Comparison of ENCODE assay signal across 1 cellular context in the genomic region with DNA sequence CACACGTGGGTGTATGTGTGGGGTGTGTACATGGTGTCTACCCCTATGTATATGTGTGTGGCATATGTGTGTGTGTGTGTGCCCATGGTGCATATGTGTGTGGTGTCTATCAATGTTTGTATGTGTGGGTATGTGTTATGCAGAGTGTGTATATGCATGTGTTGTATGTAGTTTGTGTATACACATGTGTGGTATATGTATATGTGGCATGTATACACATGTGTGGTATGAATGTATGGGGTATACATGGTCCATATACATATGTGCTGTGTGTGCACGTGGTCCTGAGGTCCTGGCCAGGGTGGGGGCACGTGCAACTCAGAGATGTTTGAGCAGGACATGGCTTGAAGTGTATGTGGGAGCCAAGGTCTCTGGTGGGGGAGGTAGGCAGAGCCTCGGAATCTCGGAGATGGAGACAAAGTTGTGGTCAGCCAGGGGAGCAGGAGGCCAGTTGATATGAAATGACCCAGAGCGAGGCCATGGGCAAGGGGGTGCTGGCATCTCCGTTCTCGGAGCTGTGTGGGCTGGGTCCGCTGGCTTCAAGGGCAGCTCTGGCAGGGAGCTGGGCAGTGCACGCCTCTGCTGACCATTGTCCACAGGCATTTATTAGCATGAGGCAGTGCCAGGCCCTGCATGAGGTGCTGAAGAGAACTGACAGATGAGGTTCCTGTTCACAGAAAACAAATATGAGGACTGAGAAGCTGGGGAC.
TF ChIP-seq lines count a peak whose summit lies in the region.

No MANE protein-coding gene starts in this region.

TF ChIP-seq in IMR-90, 13 proteins besides CTCF, POLR2A, EP300 and RAD21 (continued from another document):
- TF ChIP-seq MAZ (IDR thresholded peaks at IDR 0.05; ENCODE audit: borderline replicate concordance, low read depth, low read length) (no peak), CHD1 (IDR thresholded peaks at IDR 0.05; ENCODE audit: low read depth, low read length) (no peak), SMC3 (IDR thresholded peaks at IDR 0.05; ENCODE audit: low read depth, low read length) (no peak), BHLHE40 (IDR thresholded peaks at IDR 0.05; ENCODE audit: low read depth, low read length) (no peak)
- TF ChIP-seq, protein P1, sequence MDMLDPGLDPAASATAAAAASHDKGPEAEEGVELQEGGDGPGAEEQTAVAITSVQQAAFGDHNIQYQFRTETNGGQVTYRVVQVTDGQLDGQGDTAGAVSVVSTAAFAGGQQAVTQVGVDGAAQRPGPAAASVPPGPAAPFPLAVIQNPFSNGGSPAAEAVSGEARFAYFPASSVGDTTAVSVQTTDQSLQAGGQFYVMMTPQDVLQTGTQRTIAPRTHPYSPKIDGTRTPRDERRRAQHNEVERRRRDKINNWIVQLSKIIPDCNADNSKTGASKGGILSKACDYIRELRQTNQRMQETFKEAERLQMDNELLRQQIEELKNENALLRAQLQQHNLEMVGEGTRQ (IDR thresholded peaks at IDR 0.05; ENCODE audit: low read depth, low read length): no peak
